3 cellular contexts compared by ENCODE assay signal in the genomic region with DNA sequence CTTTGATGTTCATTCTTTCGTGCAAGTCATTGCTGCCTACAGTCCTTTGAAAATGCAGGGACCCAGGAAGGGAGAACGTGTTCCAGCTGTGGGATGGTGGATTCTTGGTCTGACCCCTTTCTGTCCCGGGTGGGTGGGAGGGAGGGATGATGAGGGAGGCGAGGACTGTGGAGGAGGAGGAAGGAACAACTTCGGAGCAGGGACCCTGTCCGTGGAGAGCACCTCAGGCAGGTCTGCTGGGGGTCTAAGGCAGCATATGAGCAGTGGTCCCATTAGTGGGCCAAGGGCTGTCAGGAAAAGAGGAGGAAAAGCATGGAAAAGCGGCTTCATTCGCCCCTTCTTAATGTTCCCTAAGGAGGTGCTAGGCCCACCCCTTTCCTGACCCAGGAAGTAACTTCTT.
TF ChIP-seq lines count a peak whose summit lies in the region.

No MANE protein-coding gene starts in this region.

TF ChIP-seq in SK-N-SH, 30 proteins besides CTCF, POLR2A, EP300 and RAD21:
- TF ChIP-seq, protein P1, sequence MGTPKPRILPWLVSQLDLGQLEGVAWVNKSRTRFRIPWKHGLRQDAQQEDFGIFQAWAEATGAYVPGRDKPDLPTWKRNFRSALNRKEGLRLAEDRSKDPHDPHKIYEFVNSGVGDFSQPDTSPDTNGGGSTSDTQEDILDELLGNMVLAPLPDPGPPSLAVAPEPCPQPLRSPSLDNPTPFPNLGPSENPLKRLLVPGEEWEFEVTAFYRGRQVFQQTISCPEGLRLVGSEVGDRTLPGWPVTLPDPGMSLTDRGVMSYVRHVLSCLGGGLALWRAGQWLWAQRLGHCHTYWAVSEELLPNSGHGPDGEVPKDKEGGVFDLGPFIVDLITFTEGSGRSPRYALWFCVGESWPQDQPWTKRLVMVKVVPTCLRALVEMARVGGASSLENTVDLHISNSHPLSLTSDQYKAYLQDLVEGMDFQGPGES (IDR thresholded peaks at IDR 0.05; ENCODE audit: low read depth, low read length) = no peak
- TF ChIP-seq USF2 (IDR thresholded peaks at IDR 0.05; ENCODE audit: borderline replicate concordance, low read depth, low read length) = no peak
- no peak for TF ChIP-seq EZH2phosphoT487 (IDR thresholded peaks at IDR 0.05; ENCODE audit: borderline replicate concordance, low read depth)
TF ChIP-seq in SK-N-SH: peak in this region for 0.

TF ChIP-seq in SK-N-SH treated with all-trans-retinoic acid at 6 μM for 48 hours, 23 proteins besides CTCF, POLR2A, EP300 and RAD21:
- TF ChIP-seq POU6F1 (CRISPR knock-in tag; IDR thresholded peaks at IDR 0.05; ENCODE audit: borderline replicate concordance, low read depth) (no peak), PPARA (CRISPR knock-in tag; IDR thresholded peaks at IDR 0.05; ENCODE audit: borderline replicate concordance) (no peak), BACH2 (CRISPR knock-in tag; IDR thresholded peaks at IDR 0.05; ENCODE audit: borderline replicate concordance) (no peak), ARNTL (CRISPR knock-in tag; IDR thresholded peaks at IDR 0.05; ENCODE audit: borderline replicate concordance, low read depth) (no peak), ZFP30 (CRISPR knock-in tag; IDR thresholded peaks at IDR 0.05) (no peak), ZNF565 (CRISPR knock-in tag; conservative IDR thresholded peaks at IDR 0.05; ENCODE audit: low read depth) (no peak), ZNF70 (CRISPR knock-in tag; IDR thresholded peaks at IDR 0.05) (no peak), SNAI2 (CRISPR knock-in tag; IDR thresholded peaks at IDR 0.05) (no peak), TCF4 (CRISPR knock-in tag; IDR thresholded peaks at IDR 0.05; ENCODE audit: borderline replicate concordance) (no peak), ESRRG (CRISPR knock-in tag; IDR thresholded peaks at IDR 0.05) (no peak), ZC3H10 (CRISPR knock-in tag; IDR thresholded peaks at IDR 0.05) (no peak), ISL1 (CRISPR knock-in tag; IDR thresholded peaks at IDR 0.05) (no peak), RARB (CRISPR knock-in tag; IDR thresholded peaks at IDR 0.05) (no peak)
- TF ChIP-seq, protein P2, sequence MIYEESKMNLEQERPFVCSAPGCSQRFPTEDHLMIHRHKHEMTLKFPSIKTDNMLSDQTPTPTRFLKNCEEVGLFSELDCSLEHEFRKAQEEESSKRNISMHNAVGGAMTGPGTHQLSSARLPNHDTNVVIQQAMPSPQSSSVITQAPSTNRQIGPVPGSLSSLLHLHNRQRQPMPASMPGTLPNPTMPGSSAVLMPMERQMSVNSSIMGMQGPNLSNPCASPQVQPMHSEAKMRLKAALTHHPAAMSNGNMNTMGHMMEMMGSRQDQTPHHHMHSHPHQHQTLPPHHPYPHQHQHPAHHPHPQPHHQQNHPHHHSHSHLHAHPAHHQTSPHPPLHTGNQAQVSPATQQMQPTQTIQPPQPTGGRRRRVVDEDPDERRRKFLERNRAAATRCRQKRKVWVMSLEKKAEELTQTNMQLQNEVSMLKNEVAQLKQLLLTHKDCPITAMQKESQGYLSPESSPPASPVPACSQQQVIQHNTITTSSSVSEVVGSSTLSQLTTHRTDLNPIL (CRISPR knock-in tag; IDR thresholded peaks at IDR 0.05; ENCODE audit: low read depth) = no peak

TF ChIP-seq in H1, 55 proteins besides CTCF, POLR2A, EP300 and RAD21:
- TF ChIP-seq FOSL1 (IDR thresholded peaks at IDR 0.05; ENCODE audit: insufficient read depth, low read depth, low read length) (no peak), ZNF274 (IDR thresholded peaks at IDR 0.05; ENCODE audit: borderline replicate concordance, extremely low read depth, low read length) (no peak), TAF7 (optimal IDR thresholded peaks at IDR 0.05; ENCODE audit: borderline replicate concordance, low read depth, low read length) (no peak), GABPA (IDR thresholded peaks at IDR 0.05; ENCODE audit: borderline replicate concordance, insufficient read depth, low read length) (no peak), BCL11A (IDR thresholded peaks at IDR 0.05; ENCODE audit: low read depth in 2 of 2, low read length in 2 of 2) (no peak), KDM4A (IDR thresholded peaks at IDR 0.05; ENCODE audit: low read depth, low read length, severe bottlenecking) (no peak), CHD2 (IDR thresholded peaks at IDR 0.05; ENCODE audit: low read length) (no peak), PHF8 (conservative IDR thresholded peaks at IDR 0.05; ENCODE audit: low read depth, low read length) (no peak), RNF2 (IDR thresholded peaks at IDR 0.05; ENCODE audit: borderline replicate concordance, low read depth, low read length, missing control alignments, poor library complexity, severe bottlenecking) (no peak), CEBPB (IDR thresholded peaks at IDR 0.05; ENCODE audit: low read depth, low read length) (no peak), POU5F1 (IDR thresholded peaks at IDR 0.05; ENCODE audit: low read depth, low read length) (no peak), RXRA (IDR thresholded peaks at IDR 0.05; ENCODE audit: insufficient read depth, low read depth, low read length) (no peak)
TF ChIP-seq in H1: peak in this region for 0.
